ENCODE assay signal across 1 cellular context in the genomic region with DNA sequence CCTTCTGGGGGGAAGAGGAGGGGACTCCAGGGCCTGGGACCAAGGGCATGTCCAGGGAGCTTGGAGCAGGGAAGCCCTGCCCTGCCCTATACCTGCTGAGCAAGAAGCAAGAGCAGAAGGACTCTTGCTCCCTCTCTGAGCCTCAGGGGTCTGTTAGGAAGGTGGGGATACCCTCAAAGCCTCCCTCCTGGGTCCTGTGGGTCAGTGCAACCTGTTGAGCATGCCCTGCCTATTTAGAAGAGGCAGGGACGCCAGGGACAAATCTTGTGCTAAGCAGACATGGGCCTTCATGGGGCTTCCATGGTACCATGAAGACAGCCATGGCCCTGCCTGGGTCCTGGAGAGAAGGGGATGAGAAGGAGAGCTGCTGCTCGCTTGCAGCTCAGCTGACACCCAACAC.
TF ChIP-seq lines count a peak whose summit lies in the region.

No MANE protein-coding gene starts in this region.

TF ChIP-seq in GM12891, 5 proteins besides CTCF, POLR2A, EP300 and RAD21:
- TF ChIP-seq SPI1 (IDR thresholded peaks at IDR 0.05; ENCODE audit: low read depth, low read length), result no peak
- TF ChIP-seq POLR2AphosphoS5 (IDR thresholded peaks at IDR 0.05; ENCODE audit: low read depth, low read length), result no peak
- no peak for TF ChIP-seq PAX5 (IDR thresholded peaks at IDR 0.05; ENCODE audit: insufficient read depth, low read length, severe bottlenecking)
- no peak for TF ChIP-seq TAF1 (IDR thresholded peaks at IDR 0.05; ENCODE audit: low read depth, low read length)
- no peak for TF ChIP-seq POU2F2 (IDR thresholded peaks at IDR 0.05; ENCODE audit: low read depth, low read length)
TF ChIP-seq in GM12891: peak in this region for 0.
